ENCODE assay signal across 18 cellular contexts in the genomic region with DNA sequence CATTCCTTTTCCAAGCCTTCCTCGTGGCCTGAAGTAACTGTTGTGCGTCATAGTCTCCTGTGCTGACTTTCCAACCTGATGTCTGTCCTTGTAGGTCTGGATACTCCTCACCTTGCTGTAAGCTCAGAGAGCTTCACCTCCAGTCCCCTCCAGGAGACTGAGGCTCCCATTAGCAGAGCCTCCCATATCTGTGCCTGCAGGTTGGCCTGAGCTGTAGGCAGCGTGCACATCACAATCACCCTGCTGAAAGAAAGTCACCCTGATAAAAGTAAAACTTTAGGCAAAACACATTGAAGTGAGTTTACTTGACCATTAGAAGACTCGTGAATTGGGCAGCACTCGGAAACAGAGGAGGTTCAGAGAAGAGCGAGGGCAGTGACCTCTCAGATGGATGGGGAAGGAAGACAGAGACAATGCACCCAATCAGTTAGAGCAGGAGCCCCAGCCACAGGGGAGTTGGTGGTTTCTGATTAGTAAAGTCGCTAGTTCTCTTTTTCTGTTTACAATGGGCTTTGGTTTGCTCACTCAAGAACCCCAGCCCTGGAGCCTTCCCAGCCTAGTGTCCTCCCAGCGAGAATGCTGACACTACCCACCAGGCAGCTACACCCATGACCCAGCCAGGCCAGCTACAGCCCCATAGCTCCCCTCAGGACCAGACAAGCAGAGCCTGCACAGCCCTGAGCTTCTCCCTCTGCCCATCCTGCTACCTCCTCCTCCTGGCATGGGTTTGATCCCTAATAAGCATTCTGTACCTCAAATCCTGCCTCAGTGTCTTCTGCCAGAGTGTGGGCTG. TPM values are rescaled to one million over a fixed set of nuclear protein-coding genes. Genes with fewer than 3 reads are reported as not detected.
DNase-seq lines count a peak whose midpoint lies in the region; ATAC-seq and TF ChIP-seq lines count a peak whose summit lies in the region.
"Had no signal": no experiment of that assay in that cellular context is flagged by ENCODE, and none has a peak within 500 bp of the region (broad histone marks: within the 10 kb centered on the region; RNA-seq: fewer than 3 reads in every experiment).

No MANE protein-coding gene starts in this region.

- H3K4me3 Mint-ChIP-seq in stimulated activated naive B cell treated with anti-CD40 and anti-IgM and Interleukin-4, amounts not matched to agents 10 μg/mL and 1 μg/mL and 100 μg/mL, for 72 hours = peak overlapping the region in 1 of 2 donors; percentile 14

- H3K27ac ChIP-seq in VCaP (peak overlapping the region; percentile 49; the same call in 1 of the 2 replicates), heart left ventricle (no peak overlapping the region)
- H3K27ac ChIP-seq: C4-2B had no signal

- no peak overlapping the region for H3K27ac Mint-ChIP-seq in stimulated activated naive B cell treated with anti-CD40 and anti-IgM and Interleukin-4, amounts not matched to agents 10 μg/mL and 1 μg/mL and 100 μg/mL, for 72 hours

- H3K27me3 ChIP-seq in heart left ventricle = no peaks in the 10 kb centered on the region

- no peak overlapping the region for H3K4me3 ChIP-seq in heart left ventricle
- H3K4me3 ChIP-seq: K562 had no signal

- H3K36me3 ChIP-seq in heart left ventricle = no peaks in the 10 kb centered on the region

- DNase-seq in stimulated activated naive B cell treated with anti-CD40 and anti-IgM and Interleukin-4, amounts not matched to agents 10 μg/mL and 1 μg/mL and 100 μg/mL, for 72 hours = peak; percentile 17
- DNase-seq in heart left ventricle (no peak), T-helper 9 cell (no peak)
- DNase-seq in activated CD4-positive, CD25-positive, alpha-beta regulatory T cell treated with anti-CD3 and anti-CD28 coated beads, Interleukin-2, amount 50 U/mL, for 72 hours = no peak
- DNase-seq: Calu3, DMS79, H7, NCI-H1930, NCI-H2171, NCI-H774, SHP77, T-helper 2 cell had no signal

- TF ChIP-seq POLR2A in heart left ventricle (IDR thresholded peaks at IDR 0.05) = no peak

- H3K4me1 ChIP-seq in heart left ventricle = no peaks in the 10 kb centered on the region

- peaks cover 14 to 25% of the 10 kb centered on the region in 2 donors for H3K27me3 Mint-ChIP-seq in stimulated activated naive B cell treated with anti-CD40 and anti-IgM and Interleukin-4, amounts not matched to agents 10 μg/mL and 1 μg/mL and 100 μg/mL, for 72 hours

- intact Hi-C loops in heart left ventricle (cut with DNase I) = no loop called here

- ATAC-seq in GM18909 (IDR thresholded peaks at IDR 0.05; ENCODE audit: poor library complexity, unreplicated experiment) = peak; percentile 50
- peak; percentile 60 for ATAC-seq in HG03378 (IDR thresholded peaks at IDR 0.05; ENCODE audit: unreplicated experiment)
- peak; percentile 90 to 94 for ATAC-seq in stimulated activated naive B cell treated with anti-CD40 and anti-IgM and Interleukin-4, amounts not matched to agents 10 μg/mL and 1 μg/mL and 100 μg/mL, for 72 hours (replicated peaks)
- no peak for ATAC-seq in heart left ventricle
- ATAC-seq: K562 had no signal

- H3K9me3 ChIP-seq in heart left ventricle = no peaks in the 10 kb centered on the region

- H3K36me3 Mint-ChIP-seq in stimulated activated naive B cell treated with anti-CD40 and anti-IgM and Interleukin-4, amounts not matched to agents 10 μg/mL and 1 μg/mL and 100 μg/mL, for 72 hours = peaks cover 3 to 15% of the 10 kb centered on the region in 2 donors

- TF ChIP-seq CTCF in VCaP (conservative IDR thresholded peaks at IDR 0.05) (no peak), heart left ventricle (IDR thresholded peaks at IDR 0.05) (no peak)

- 79 to 85% (median 83%) methylated on average over 8 of the region's 8 CpGs for WGBS in heart left ventricle, 4 donors

- peaks cover 12 to 16% of the 10 kb centered on the region in 2 donors for H3K9me3 Mint-ChIP-seq in stimulated activated naive B cell treated with anti-CD40 and anti-IgM and Interleukin-4, amounts not matched to agents 10 μg/mL and 1 μg/mL and 100 μg/mL, for 72 hours

- H3K4me1 Mint-ChIP-seq in stimulated activated naive B cell treated with anti-CD40 and anti-IgM and Interleukin-4, amounts not matched to agents 10 μg/mL and 1 μg/mL and 100 μg/mL, for 72 hours = peaks cover 40 to 48% of the 10 kb centered on the region in 2 donors

RNA-seq across cellular contexts. Expression of gene TPO, which starts 12.1 kb away (rescaled TPM):
- 10 to 100 TPM in 4 of 9 donors, 1 to 10 TPM in 5; 3.0 to 13.8 (median 9.5) TPM for total RNA-seq in heart left ventricle
- 1 to 10 TPM; 5.9 to 7.7 TPM for polyA plus RNA-seq in heart left ventricle
- total RNA-seq: Calu3, H7, K562, M059J had no signal
- polyA plus RNA-seq: K562 had no signal

Comparison
In these comparisons a context has a peak if more than half of its experiments do, and no peak if none do; other contexts are left out.
1. ATAC-seq: peak in GM18909 (single experiment), HG03378 (single experiment) and stimulated activated naive B cell treated with anti-CD40 and anti-IgM and Interleukin-4, amounts not matched to agents 10 μg/mL and 1 μg/mL and 100 μg/mL, for 72 hours (2 of 2); none in heart left ventricle (0 of 4).